Comparison of ENCODE assay signal across 8 cellular contexts in genomic region chr12:71662861-71663560, GRCh38. TPM values are rescaled to one million over a fixed set of nuclear protein-coding genes. Genes with fewer than 3 reads are reported as not detected.
DNase-seq lines count a peak whose midpoint lies in the region; ATAC-seq and TF ChIP-seq lines count a peak whose summit lies in the region.

No MANE protein-coding gene starts in this region.

- peak overlapping the region; percentile 100 for H3K27ac Mint-ChIP-seq in activated CD8-positive, alpha-beta T cell treated with anti-CD3 and anti-CD28 coated beads for 36 hours

- H3K4me1 Mint-ChIP-seq in activated CD8-positive, alpha-beta T cell treated with anti-CD3 and anti-CD28 coated beads for 36 hours (ENCODE audit: low read depth), result peaks cover 38% of the 10 kb centered on the region

- peak; percentile 26 for ATAC-seq in HG02852 (IDR thresholded peaks at IDR 0.05; ENCODE audit: unreplicated experiment)
- ATAC-seq in activated CD8-positive, alpha-beta T cell treated with anti-CD3 and anti-CD28 coated beads for 36 hours, result peak; percentile 60

- H3K4ac ChIP-seq in mesendoderm (ENCODE audit: low read depth, low read length), result no peak overlapping the region

- no peak overlapping the region for H4K5ac ChIP-seq in mesendoderm (ENCODE audit: low read length)

- peak overlapping the region; percentile 100 for H3K4me3 Mint-ChIP-seq in activated CD8-positive, alpha-beta T cell treated with anti-CD3 and anti-CD28 coated beads for 36 hours

- H2BK120ac ChIP-seq in mesendoderm (ENCODE audit: low read depth, low read length), result no peak overlapping the region

- H3K18ac ChIP-seq in mesendoderm (ENCODE audit: low read length), result no peak overlapping the region

- no peak for TF ChIP-seq CTCF in activated CD8-positive, alpha-beta T cell treated with anti-CD3 and anti-CD28 coated beads for 36 hours (IDR thresholded peaks at IDR 0.05)

- H2AK5ac ChIP-seq in mesendoderm (ENCODE audit: low read length), result no peak overlapping the region

- H3K79me2 ChIP-seq in mesendoderm (ENCODE audit: control insufficient read depth, insufficient read depth, low read length), result peaks cover 25% of the 10 kb centered on the region

- intact Hi-C loops in activated CD8-positive, alpha-beta T cell treated with anti-CD3 and anti-CD28 coated beads for 36 hours (cut with micrococcal nuclease), result loop anchor here (2.0 to 10.0 kb wide), 3 partner anchors 24 to 182 kb away; partner anchors contain the start of genes RAB21 and TMEM19

- H4K8ac ChIP-seq in mesendoderm (ENCODE audit: low read depth, low read length), result no peak overlapping the region

- peak overlapping the region; percentile 99 for H3K56ac ChIP-seq in mesendoderm (ENCODE audit: low read length)

- no peak overlapping the region for H2BK5ac ChIP-seq in mesendoderm (ENCODE audit: low read length)

- H3K79me1 ChIP-seq in mesendoderm (ENCODE audit: low read length), result peaks cover 2% of the 10 kb centered on the region

- peaks cover 2% of the 10 kb centered on the region for H3K4me1 ChIP-seq in mesendoderm (ENCODE audit: control insufficient read depth, low read depth, low read length)

- H3K27me3 Mint-ChIP-seq in activated CD8-positive, alpha-beta T cell treated with anti-CD3 and anti-CD28 coated beads for 36 hours, result no peaks in the 10 kb centered on the region

- POLR2A ChIA-PET in activated CD8-positive, alpha-beta T cell treated with anti-CD3 and anti-CD28 coated beads for 36 hours (lab: Charles Lee), result interaction anchor here (0.8 to 4.2 kb wide), 27 partner anchors 9 to 1420 kb away, joined by 3 to 75 read pairs (median 4); partner anchors contain the start of genes RAB21, TBC1D15 and TMEM19

- H2BK15ac ChIP-seq in mesendoderm (replicated peaks; ENCODE audit: low read depth), result no peak overlapping the region

- no CpG with 5 or more reads among the region's 53 CpGs for WGBS in mesendoderm (ENCODE audit: extremely low coverage, insufficient coverage, low lambda C conversion rate)

- H3K36me3 Mint-ChIP-seq in activated CD8-positive, alpha-beta T cell treated with anti-CD3 and anti-CD28 coated beads for 36 hours (ENCODE audit: low read depth), result peaks cover 49% of the 10 kb centered on the region

- no peaks in the 10 kb centered on the region for H3K36me3 ChIP-seq in mesendoderm (ENCODE audit: control insufficient read depth, insufficient read depth, low read length)

- H3K23ac ChIP-seq in mesendoderm (ENCODE audit: low read length), result no peak overlapping the region

- peaks cover 5% of the 10 kb centered on the region for H3K9me3 Mint-ChIP-seq in activated CD8-positive, alpha-beta T cell treated with anti-CD3 and anti-CD28 coated beads for 36 hours

- peak overlapping the region; percentile 72 for H3K27ac ChIP-seq in mesendoderm (ENCODE audit: low read depth, low read length)

- DNase-seq in DMS 273 (lab: John Stamatoyannopoulos, UW; ENCODE audit: unreplicated experiment) (peak; percentile 74), DMS 273 treated with DMSO at 0.1 percent for 48 hours (lab: John Stamatoyannopoulos, UW) (no peak), NCI-H2227 treated with DMSO at 0.1 percent for 48 hours (lab: John Stamatoyannopoulos, UW) (peak; percentile 57), mesendoderm (peak; percentile 82)
- peak; percentile 86 for DNase-seq in activated CD8-positive, alpha-beta T cell treated with anti-CD3 and anti-CD28 coated beads for 36 hours
- peak; percentile 75 for DNase-seq in effector CD4-positive, alpha-beta T cell
- DNase-seq in stimulated activated CD8-positive, alpha-beta memory T cell treated with anti-CD3 and anti-CD28 coated beads, Interleukin-12 subunit alpha, Interleukin-12 subunit beta, amount 100 ng/mL, for 4 hours (ENCODE audit: low read depth), result peak; percentile 57

- peak overlapping the region; percentile 97 for H3K4me3 ChIP-seq in mesendoderm (ENCODE audit: low read length)

- CTCF ChIA-PET in activated CD8-positive, alpha-beta T cell treated with anti-CD3 and anti-CD28 coated beads for 36 hours (lab: Charles Lee), result interaction anchor here (0.9 to 2.6 kb wide), 8 partner anchors 15 to 89 kb away, joined by 3 to 27 read pairs (median 6); partner anchors contain the start of gene TMEM19

- no peaks in the 10 kb centered on the region for H3K27me3 ChIP-seq in mesendoderm (ENCODE audit: insufficient read depth, low read length, poor library complexity)

- H3K9ac ChIP-seq in mesendoderm (ENCODE audit: low read length), result peak overlapping the region; percentile 99

- peak overlapping the region; percentile 49 for H3K4me2 ChIP-seq in mesendoderm (ENCODE audit: low read length)

RNA-seq across cellular contexts. Expression of gene ZFC3H1, which starts 0.6 kb away (rescaled TPM):
- 10 to 100 TPM; 47.1 to 58.4 TPM for total RNA-seq in activated CD8-positive, alpha-beta T cell treated with anti-CD3 and anti-CD28 coated beads for 36 hours
- 11.0 TPM for polyA plus RNA-seq in mesendoderm (2013, experiment 1 of 2)
- 11.4 TPM for polyA plus RNA-seq in mesendoderm (2013, experiment 2 of 2)

RNA-seq across cellular contexts. Expression of gene THAP2, which starts 1.1 kb away (rescaled TPM):
- total RNA-seq in activated CD8-positive, alpha-beta T cell treated with anti-CD3 and anti-CD28 coated beads for 36 hours, result 10 to 100 TPM; 10.8 to 12.2 TPM
- 3.6 TPM for polyA plus RNA-seq in mesendoderm (2013, experiment 1 of 2)
- polyA plus RNA-seq in mesendoderm (2013, experiment 2 of 2), result 3.3 TPM

RNA-seq across cellular contexts. Expression of gene TMEM19, which starts 22.9 kb away (rescaled TPM):
- 10 to 100 TPM; 14.2 to 16.5 TPM for total RNA-seq in activated CD8-positive, alpha-beta T cell treated with anti-CD3 and anti-CD28 coated beads for 36 hours
- polyA plus RNA-seq in mesendoderm (2013, experiment 1 of 2), result 9.5 TPM
- 9.5 TPM for polyA plus RNA-seq in mesendoderm (2013, experiment 2 of 2)
